11 cellular contexts compared by ENCODE assay signal in genomic region chr12:64681200-64682052, GRCh38.
DNase-seq lines count a peak whose midpoint lies in the region; ATAC-seq and TF ChIP-seq lines count a peak whose summit lies in the region.
"Had no signal": no experiment of that assay in that cellular context is flagged by ENCODE, and none has a peak within 500 bp of the region (broad histone marks: within the 10 kb centered on the region; RNA-seq: fewer than 3 reads in every experiment).

No MANE protein-coding gene starts in this region.

- peak overlapping the region; percentile 98 for H3K27ac Mint-ChIP-seq in CD8-positive, alpha-beta T cell
- peak overlapping the region; percentile 95 for H3K27ac Mint-ChIP-seq in activated CD4-positive, alpha-beta memory T cell treated with anti-CD3 and anti-CD28 coated beads, Interleukin-2, amount 10 ng/mL, durations not matched to agents 7 days and 5 days

- no peaks in the 10 kb centered on the region for H3K9me3 Mint-ChIP-seq in CD8-positive, alpha-beta T cell
- no peaks in the 10 kb centered on the region for H3K9me3 Mint-ChIP-seq in activated CD4-positive, alpha-beta memory T cell treated with anti-CD3 and anti-CD28 coated beads, Interleukin-2, amount 10 ng/mL, durations not matched to agents 7 days and 5 days

- no peaks in the 10 kb centered on the region for H3K27me3 ChIP-seq in CD8-positive, alpha-beta T cell (ENCODE audit: insufficient read depth, low read length)
- H3K27me3 ChIP-seq in muscle layer of colon (ENCODE audit: control insufficient read depth in 1 of 2, insufficient read depth in 2 of 2, low read length in 2 of 2): no peaks in the 10 kb centered on the region
- H3K27me3 ChIP-seq: tibial nerve had no signal

- peak overlapping the region; percentile 42 for H3K4me3 Mint-ChIP-seq in CD8-positive, alpha-beta T cell
- peak overlapping the region; percentile 6 for H3K4me3 Mint-ChIP-seq in activated CD4-positive, alpha-beta memory T cell treated with anti-CD3 and anti-CD28 coated beads, Interleukin-2, amount 10 ng/mL, durations not matched to agents 7 days and 5 days

- H3K4me1 ChIP-seq in CD8-positive, alpha-beta T cell (ENCODE audit: insufficient read depth, low read length): peaks cover 99% of the 10 kb centered on the region
- peaks cover 67% of the 10 kb centered on the region for H3K4me1 ChIP-seq in muscle layer of colon (ENCODE audit: insufficient read depth, low read length)

- H3K27ac ChIP-seq in CD8-positive, alpha-beta T cell (ENCODE audit: low read depth, low read length): peak overlapping the region; percentile 71
- H3K27ac ChIP-seq in muscle layer of colon (ENCODE audit: low read depth, low read length): peak overlapping the region; percentile 48
- no peak overlapping the region for H3K27ac ChIP-seq in caudate nucleus (ENCODE audit: low read depth, low read length)

- TF ChIP-seq CTCF in CD8-positive, alpha-beta T cell (IDR thresholded peaks at IDR 0.05): no peak

- peaks cover 91% of the 10 kb centered on the region for H3K4me1 Mint-ChIP-seq in CD8-positive, alpha-beta T cell (ENCODE audit: low read depth)
- peaks cover 95% of the 10 kb centered on the region for H3K4me1 Mint-ChIP-seq in activated CD4-positive, alpha-beta memory T cell treated with anti-CD3 and anti-CD28 coated beads, Interleukin-2, amount 10 ng/mL, durations not matched to agents 7 days and 5 days

- no peaks in the 10 kb centered on the region for H3K9me3 ChIP-seq in CD8-positive, alpha-beta T cell (ENCODE audit: low read length)
- no peaks in the 10 kb centered on the region for H3K9me3 ChIP-seq in muscle layer of colon (ENCODE audit: low read length)
- H3K9me3 ChIP-seq: tibial nerve had no signal

- H3K9ac ChIP-seq in muscle layer of colon (ENCODE audit: low read length): no peak overlapping the region

- CTCF ChIA-PET in CD8-positive, alpha-beta T cell (lab: Charles Lee): interaction anchor here (1.0 to 11.3 kb wide), 5 partner anchors 12 to 73 kb away, joined by 3 to 90 read pairs (median 9); no protein-coding TSS in a partner anchor
- CTCF ChIA-PET in activated CD4-positive, alpha-beta memory T cell treated with anti-CD3 and anti-CD28 coated beads, Interleukin-2, amount 10 ng/mL, durations not matched to agents 7 days and 5 days (lab: Charles Lee): interaction anchor here (0.7 to 9.3 kb wide), 5 partner anchors 13 to 73 kb away, joined by 3 to 92 read pairs (median 4); no protein-coding TSS in a partner anchor

- peak; percentile 2 for ATAC-seq in CD8-positive, alpha-beta T cell
- ATAC-seq in GM21786 (IDR thresholded peaks at IDR 0.05; ENCODE audit: unreplicated experiment) (peak; percentile 33), HG03460 (IDR thresholded peaks at IDR 0.05; ENCODE audit: unreplicated experiment) (no peak), GM18520 (IDR thresholded peaks at IDR 0.05; ENCODE audit: unreplicated experiment) (no peak), HG03097 (IDR thresholded peaks at IDR 0.05; ENCODE audit: low FRiP score, unreplicated experiment) (no peak)

- H3K36me3 Mint-ChIP-seq in CD8-positive, alpha-beta T cell: peaks cover 15% of the 10 kb centered on the region
- H3K36me3 Mint-ChIP-seq in activated CD4-positive, alpha-beta memory T cell treated with anti-CD3 and anti-CD28 coated beads, Interleukin-2, amount 10 ng/mL, durations not matched to agents 7 days and 5 days (ENCODE audit: low read depth): peaks cover 52% of the 10 kb centered on the region

- intact Hi-C loops in CD8-positive, alpha-beta T cell (cut with DNase I, micrococcal nuclease): loop anchor here in 1 of 2 experiments (10.0 kb wide), 1 partner anchor 277 kb away; the partner anchor contains the start of gene XPOT

- peak overlapping the region; percentile 16 for H3K4me3 ChIP-seq in CD8-positive, alpha-beta T cell (ENCODE audit: low read depth, low read length)
- no peak overlapping the region for H3K4me3 ChIP-seq in muscle layer of colon (ENCODE audit: low read depth in 1 of 2, low read length in 2 of 2)
- H3K4me3 ChIP-seq: skin epidermis, tibial nerve had no signal

- H3K36me3 ChIP-seq in CD8-positive, alpha-beta T cell (ENCODE audit: insufficient read depth, low read length): no peaks in the 10 kb centered on the region
- peaks cover 7% of the 10 kb centered on the region for H3K36me3 ChIP-seq in muscle layer of colon (ENCODE audit: insufficient read depth, low read length)

- POLR2A ChIA-PET in CD8-positive, alpha-beta T cell (lab: Charles Lee): interaction anchor here (0.9 to 10.2 kb wide), 4 partner anchors 10 to 71 kb away, joined by 3 to 96 read pairs (median 20); partner anchors contain the start of gene RASSF3
- POLR2A ChIA-PET in activated CD4-positive, alpha-beta memory T cell treated with anti-CD3 and anti-CD28 coated beads, Interleukin-2, amount 10 ng/mL, durations not matched to agents 7 days and 5 days (lab: Charles Lee): interaction anchor here (0.8 to 10.5 kb wide), 9 partner anchors 8 to 277 kb away, joined by 3 to 301 read pairs (median 4); partner anchors contain the start of gene RASSF3

- H3K27me3 Mint-ChIP-seq in CD8-positive, alpha-beta T cell (ENCODE audit: low read depth): no peaks in the 10 kb centered on the region
- H3K27me3 Mint-ChIP-seq in activated CD4-positive, alpha-beta memory T cell treated with anti-CD3 and anti-CD28 coated beads, Interleukin-2, amount 10 ng/mL, durations not matched to agents 7 days and 5 days: no peaks in the 10 kb centered on the region

- DNase-seq in CD8-positive, alpha-beta T cell: peak in 2 of 7 experiments; percentile 46 to 49
- DNase-seq in activated CD4-positive, alpha-beta memory T cell treated with anti-CD3 and anti-CD28 coated beads, Interleukin-2, amount 10 ng/mL, durations not matched to agents 7 days and 5 days: no peak
- no peak for DNase-seq in caudate nucleus (lab: John Stamatoyannopoulos, UW)
- DNase-seq: NCI-H1105 treated with DMSO at 0.1 percent for 48 hours had no signal

Comparison
In these comparisons a context has a peak if more than half of its experiments do, and no peak if none do; other contexts are left out.
1. ATAC-seq: peak in CD8-positive, alpha-beta T cell (single experiment) and GM21786 (single experiment); none in HG03460 (single experiment), GM18520 (single experiment) and HG03097 (single experiment).